ENCODE assay signal across 8 cellular contexts in genomic region chr7:91264083-91264923, GRCh38. TPM values are rescaled to one million over a fixed set of nuclear protein-coding genes. Genes with fewer than 3 reads are reported as not detected.
DNase-seq lines count a peak whose midpoint lies in the region; ATAC-seq and TF ChIP-seq lines count a peak whose summit lies in the region.

TSS of gene FZD1 (plus strand) at chr7:91264433. CDS start at chr7:91264881, 448 bp downstream.

- peak within 1 kb of the TSS; percentile 79 to 92 (median 88) for H3K4me3 ChIP-seq in BLaER1 treated with 17β-estradiol and CSF1 and Interleukin-3, amounts not matched to agents 10 nM and 100 nM
- H3K4me3 ChIP-seq in lower lobe of right lung, result peak within 1 kb of the TSS; percentile 82

- H3K9me3 Mint-ChIP-seq in activated B cell treated with CpG ODN at 0.5 μM for 24 hours, result no peaks in the 10 kb centered on the region
- no peaks in the 10 kb centered on the region for H3K9me3 Mint-ChIP-seq in effector memory CD8-positive, alpha-beta T cell

- peaks cover 21% of the 10 kb centered on the region for H3K4me1 Mint-ChIP-seq in activated B cell treated with CpG ODN at 0.5 μM for 24 hours
- H3K4me1 Mint-ChIP-seq in effector memory CD8-positive, alpha-beta T cell (ENCODE audit: low read depth in 2 of 2), result peaks cover 0 to 2% of the 10 kb centered on the region in 2 donors

- peak; percentile 23 for TF ChIP-seq POLR2A in GM19099 (IDR thresholded peaks at IDR 0.05; ENCODE audit: extremely low read depth, insufficient read length, low read depth)

- peak within 1 kb of the TSS; percentile 65 for H3K27ac Mint-ChIP-seq in activated B cell treated with CpG ODN at 0.5 μM for 24 hours
- H3K27ac Mint-ChIP-seq in effector memory CD8-positive, alpha-beta T cell, result no peak within 1 kb of the TSS

- peak within 1 kb of the TSS; percentile 80 to 90 (median 87) for H3K9ac ChIP-seq in BLaER1 treated with 17β-estradiol and CSF1 and Interleukin-3, amounts not matched to agents 10 nM and 100 nM

- peaks cover 35% of the 10 kb centered on the region for H3K27me3 Mint-ChIP-seq in activated B cell treated with CpG ODN at 0.5 μM for 24 hours
- H3K27me3 Mint-ChIP-seq in effector memory CD8-positive, alpha-beta T cell, result peaks cover 33 to 62% of the 10 kb centered on the region in 2 donors

- peaks cover 18 to 42% (median 33%) of the 10 kb centered on the region in 10 experiments for H3K4me1 ChIP-seq in BLaER1 treated with 17β-estradiol and CSF1 and Interleukin-3, amounts not matched to agents 10 nM and 100 nM
- peaks cover 37% of the 10 kb centered on the region for H3K4me1 ChIP-seq in lower lobe of right lung

- peak within 1 kb of the TSS; percentile 90 for H3K4me3 Mint-ChIP-seq in activated B cell treated with CpG ODN at 0.5 μM for 24 hours
- peak within 1 kb of the TSS; percentile 31 to 67 for H3K4me3 Mint-ChIP-seq in effector memory CD8-positive, alpha-beta T cell

- ATAC-seq in HG03280 (IDR thresholded peaks at IDR 0.05; ENCODE audit: unreplicated experiment) (peak; percentile 94), activated B cell treated with CpG ODN at 0.5 μM for 24 hours (ENCODE audit: low read depth) (peak; percentile 86), lower lobe of right lung (peak; percentile 96 to 98)
- ATAC-seq in effector memory CD8-positive, alpha-beta T cell (replicated peaks), result peak; percentile 62

- peaks cover 5 to 14% (median 9%) of the 10 kb centered on the region in 11 experiments; a peak in 15 of 22 replicates for H3K27me3 ChIP-seq in BLaER1 treated with 17β-estradiol and CSF1 and Interleukin-3, amounts not matched to agents 10 nM and 100 nM
- no peaks in the 10 kb centered on the region for H3K27me3 ChIP-seq in lower lobe of right lung (ENCODE audit: low read depth)

- peaks cover 2% of the 10 kb centered on the region for H3K36me3 Mint-ChIP-seq in activated B cell treated with CpG ODN at 0.5 μM for 24 hours (ENCODE audit: low read depth)
- H3K36me3 Mint-ChIP-seq in effector memory CD8-positive, alpha-beta T cell (ENCODE audit: insufficient read depth), result no peaks in the 10 kb centered on the region

- H3K27ac ChIP-seq in BLaER1 treated with 17β-estradiol and CSF1 and Interleukin-3, amounts not matched to agents 10 nM and 100 nM, result peak within 1 kb of the TSS; percentile 74 to 93 (median 88)
- H3K27ac ChIP-seq in lower lobe of right lung, result peak within 1 kb of the TSS; percentile 95

- POLR2A ChIA-PET in activated B cell treated with CpG ODN at 0.5 μM for 24 hours (lab: Charles Lee), result no interaction called here

- CTCF ChIA-PET in activated B cell treated with CpG ODN at 0.5 μM for 24 hours (lab: Charles Lee), result no interaction called here

- peaks cover 0 to 18% (median 9%) of the 10 kb centered on the region in 11 experiments; a peak in 10 of 22 replicates for H3K36me3 ChIP-seq in BLaER1 treated with 17β-estradiol and CSF1 and Interleukin-3, amounts not matched to agents 10 nM and 100 nM
- H3K36me3 ChIP-seq in lower lobe of right lung, result no peaks in the 10 kb centered on the region

- intact Hi-C loops in activated B cell treated with CpG ODN at 0.5 μM for 24 hours (cut with micrococcal nuclease), result loop anchor here (5.0 to 10.0 kb wide), 5 partner anchors 177 to 1020 kb away; partner anchors contain the start of genes AKAP9, CDK14 and CFAP69
- intact Hi-C loops in lower lobe of right lung (cut with DNase I), result no loop called here

- peaks cover 11 to 36% (median 24%) of the 10 kb centered on the region in 11 experiments; a peak in 19 of 22 replicates for H4K20me1 ChIP-seq in BLaER1 treated with 17β-estradiol and CSF1 and Interleukin-3, amounts not matched to agents 10 nM and 100 nM

- TF ChIP-seq CTCF in activated B cell treated with CpG ODN at 0.5 μM for 24 hours (IDR thresholded peaks at IDR 0.05) (no peak), lower lobe of right lung (IDR thresholded peaks at IDR 0.05) (no peak)

- peaks cover 0 to 10% (median 0%) of the 10 kb centered on the region in 11 experiments; a peak in 3 of 22 replicates for H3K9me3 ChIP-seq in BLaER1 treated with 17β-estradiol and CSF1 and Interleukin-3, amounts not matched to agents 10 nM and 100 nM (replicated peaks in 1 of 11)
- H3K9me3 ChIP-seq in lower lobe of right lung, result no peaks in the 10 kb centered on the region

- DNase-seq in NCI-H2196 treated with DMSO at 0.1 percent for 48 hours (lab: John Stamatoyannopoulos, UW; ENCODE audit: unreplicated experiment) (peak; percentile 98), activated B cell treated with CpG ODN at 0.5 μM for 24 hours (peak; percentile 54), lower lobe of right lung (peak; percentile 97)
- peak in 2 of 3 experiments; percentile 2 to 4 for DNase-seq in effector memory CD8-positive, alpha-beta T cell
- DNase-seq in stimulated activated CD4-positive, alpha-beta T cell treated with anti-CD3 and anti-CD28 coated beads, Interleukin-4, amount 100 ng/mL, for 4 hours, result peak; percentile 51 to 55

- peak within 1 kb of the TSS; percentile 93 to 99 (median 97) for H3K4me2 ChIP-seq in BLaER1 treated with 17β-estradiol and CSF1 and Interleukin-3, amounts not matched to agents 10 nM and 100 nM

RNA-seq across cellular contexts. Expression of gene FZD1, which starts in this region (rescaled TPM):
- total RNA-seq in activated B cell treated with CpG ODN at 0.5 μM for 24 hours, result 0.42 and 0.55 TPM in 2 replicates
- 20.1 TPM for total RNA-seq in lower lobe of right lung

Comparison
In these comparisons a context has a peak if more than half of its experiments do, and no peak if none do; other contexts are left out.
1. Peak in every context shown above with its lines: DNase-seq, ATAC-seq, H3K4me3 ChIP-seq and H3K27ac ChIP-seq.
2. RNA of gene FZD1 (total RNA-seq): 20.1 TPM in lower lobe of right lung (single experiment); 0.42 to 0.55 TPM in activated B cell treated with CpG ODN at 0.5 μM for 24 hours; every median in the first group is over 10 times any median in the second.
3. Peak in DNase-seq and ATAC-seq in activated B cell treated with CpG ODN at 0.5 μM for 24 hours; RNA of the gene not detected or under 1 TPM.
4. DNase-seq: peak in every context shown above with its lines; median percentile 98 in NCI-H2196 treated with DMSO at 0.1 percent for 48 hours; 97 in lower lobe of right lung; 54 in activated B cell treated with CpG ODN at 0.5 μM for 24 hours; 53 in stimulated activated CD4-positive, alpha-beta T cell treated with anti-CD3 and anti-CD28 coated beads, Interleukin-4, amount 100 ng/mL, for 4 hours; 3 in effector memory CD8-positive, alpha-beta T cell.